ENCODE assay signal across 8 cellular contexts in the genomic region with DNA sequence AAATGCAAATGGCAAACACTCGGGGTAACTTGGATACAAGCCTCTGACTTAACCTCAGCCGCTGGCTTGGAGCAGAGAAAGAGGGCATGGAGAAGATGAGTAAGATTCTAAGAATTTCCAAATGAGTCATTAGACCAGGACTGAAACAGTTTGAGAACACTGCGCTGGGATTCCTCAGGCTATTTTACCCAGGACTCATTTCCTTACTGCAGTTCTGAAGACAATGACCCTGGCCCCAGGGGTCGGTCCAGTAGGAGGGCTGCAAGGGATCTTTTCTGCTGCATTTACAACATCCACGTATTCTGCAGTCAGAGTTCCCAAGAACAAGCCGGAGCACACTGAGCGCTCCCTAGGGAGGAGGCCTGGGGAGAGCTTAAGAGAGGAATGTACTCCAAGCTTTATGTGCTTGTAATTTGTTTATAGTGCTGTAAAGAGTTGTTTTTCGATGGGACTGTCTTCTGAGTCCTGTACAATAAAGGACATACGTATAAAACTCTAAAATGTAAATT. TPM values are rescaled to one million over a fixed set of nuclear protein-coding genes. Genes with fewer than 3 reads are reported as not detected.
DNase-seq lines count a peak whose midpoint lies in the region; TF ChIP-seq lines count a peak whose summit lies in the region.

No MANE protein-coding gene starts in this region.

- no peak overlapping the region for H3K4me3 ChIP-seq in uterus

- DNase-seq in NCI-H2107 treated with DMSO at 0.1 percent for 48 hours (lab: John Stamatoyannopoulos, UW; ENCODE audit: unreplicated experiment): peak; percentile 17
- DNase-seq in NCI-H2107 (lab: John Stamatoyannopoulos, UW): no peak
- DNase-seq in left kidney (ENCODE audit: low read depth, low spot score): peak; percentile 74
- peak; percentile 33 to 34 for DNase-seq in uterus
- DNase-seq in Kasumi-1 (lab: John Stamatoyannopoulos, UW): no peak
- no peak for DNase-seq in NCI-H2171 (lab: John Stamatoyannopoulos, UW)
- no peak for DNase-seq in SIG-M5 (lab: John Stamatoyannopoulos, UW)

- no peaks in the 10 kb centered on the region for H3K36me3 ChIP-seq in uterus

- peak overlapping the region; percentile 43 for H3K27ac ChIP-seq in cingulate gyrus (ENCODE audit: low read depth, low read length)
- peak overlapping the region; percentile 38 to 76 for H3K27ac ChIP-seq in uterus

- intact Hi-C loops in uterus (cut with DNase I; ENCODE audit: low total_unique reads): no loop called here

- TF ChIP-seq POLR2A in uterus (IDR thresholded peaks at IDR 0.05): no peak

- no peaks in the 10 kb centered on the region for H3K9me3 ChIP-seq in uterus

- H3K27me3 ChIP-seq in uterus: no peaks in the 10 kb centered on the region

- no peak for TF ChIP-seq CTCF in uterus (IDR thresholded peaks at IDR 0.05)

- H3K4me1 ChIP-seq in uterus: no peaks in the 10 kb centered on the region

RNA-seq across cellular contexts. Expression of gene SORBS2, which starts 27.3 kb away (rescaled TPM):
- total RNA-seq in uterus: 100 to 1,000 TPM in 1 of 4 donors, 10 to 100 TPM in 3; 21.5 to 118 (median 29.5) TPM

Comparison
In these comparisons a context has a peak if more than half of its experiments do, and no peak if none do; other contexts are left out.
1. DNase-seq: peak in NCI-H2107 treated with DMSO at 0.1 percent for 48 hours (single experiment), left kidney (single experiment) and uterus (2 of 2); none in NCI-H2107 (single experiment), Kasumi-1 (0 of 2), NCI-H2171 (single experiment) and SIG-M5 (single experiment).